In the genomic region with DNA sequence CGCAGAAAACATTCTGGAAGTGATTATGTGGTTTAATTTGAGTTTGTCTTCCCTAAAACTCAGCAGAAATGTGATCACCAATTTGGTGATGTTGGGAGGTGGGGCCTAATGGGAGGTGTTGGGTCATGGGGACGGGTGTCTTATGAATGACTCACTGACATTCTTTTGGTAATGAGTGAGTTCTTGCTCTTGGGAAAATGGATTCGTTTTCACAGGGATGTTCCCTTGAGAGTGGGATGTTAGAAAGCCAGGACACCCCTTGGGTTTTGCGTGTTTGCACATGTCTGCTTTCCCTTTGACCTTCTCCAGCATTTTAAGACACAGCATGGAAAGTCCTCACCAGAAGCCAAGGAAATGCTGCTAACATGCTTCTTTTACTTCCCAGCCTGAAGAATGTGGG, we compare ENCODE assay signal across 16 cellular contexts.
DNase-seq lines count a peak whose midpoint lies in the region; ATAC-seq and TF ChIP-seq lines count a peak whose summit lies in the region.
"Had no signal": no experiment of that assay in that cellular context is flagged by ENCODE, and none has a peak within 500 bp of the region (broad histone marks: within the 10 kb centered on the region; RNA-seq: fewer than 3 reads in every experiment).

No MANE protein-coding gene starts in this region.

- peak overlapping the region; percentile 62 for H3K27ac ChIP-seq in smooth muscle cell (ENCODE audit: low read depth)
- H3K27ac ChIP-seq: tibial nerve had no signal

- H3F3A ChIP-seq in smooth muscle cell (ENCODE audit: low read depth), result no peaks in the 10 kb centered on the region

- ATAC-seq in SK-N-SH treated with all-trans-retinoic acid at 6 μM for 48 hours, result peak; percentile 51
- ATAC-seq in activated T-helper 17 cell treated with anti-CD3 and anti-CD28 coated beads, Interleukin-2, amount 50 U/mL, for 72 hours (replicated peaks), result no peak

- no peaks in the 10 kb centered on the region for H3K27me3 ChIP-seq in smooth muscle cell (ENCODE audit: low read depth)
- H3K27me3 ChIP-seq: tibial nerve had no signal

- H3K4me2 ChIP-seq in smooth muscle cell, result peak overlapping the region; percentile 68

- H3K27me3 Mint-ChIP-seq in activated T-helper 17 cell treated with anti-CD3 and anti-CD28 coated beads, Interleukin-2, amount 50 U/mL, for 72 hours, result no peaks in the 10 kb centered on the region
- no peaks in the 10 kb centered on the region for H3K27me3 Mint-ChIP-seq in activated CD4-positive, alpha-beta T cell treated with anti-CD3 and anti-CD28 coated beads, Interleukin-2, amount 10 ng/mL, durations not matched to agents 24 days and 14 days
- H3K27me3 Mint-ChIP-seq: activated naive CD4-positive, alpha-beta T cell treated with anti-CD3 and anti-CD28 coated beads, Interleukin-2, amount 50 U/mL, for 24 hours had no signal

- H3K4me3 ChIP-seq in fibroblast of villous mesenchyme (ENCODE audit: low read depth, low read length) (no peak overlapping the region), smooth muscle cell (no peak overlapping the region)
- H3K4me3 ChIP-seq: tibial nerve had no signal

- no peaks in the 10 kb centered on the region for H4K20me1 ChIP-seq in smooth muscle cell (ENCODE audit: low read depth)

- H3K36me3 Mint-ChIP-seq in activated T-helper 17 cell treated with anti-CD3 and anti-CD28 coated beads, Interleukin-2, amount 50 U/mL, for 72 hours (ENCODE audit: low read depth), result no peaks in the 10 kb centered on the region
- H3K36me3 Mint-ChIP-seq in activated CD4-positive, alpha-beta T cell treated with anti-CD3 and anti-CD28 coated beads, Interleukin-2, amount 10 ng/mL, durations not matched to agents 24 days and 14 days (ENCODE audit: low read depth), result no peaks in the 10 kb centered on the region

- WGBS in smooth muscle cell (ENCODE audit: low lambda C conversion rate), result 38% methylated on average over 4 of the region's 4 CpGs

- H3K79me2 ChIP-seq in smooth muscle cell (ENCODE audit: low read depth), result no peaks in the 10 kb centered on the region

- peak; percentile 21 for DNase-seq in H4 (ENCODE audit: low spot score)
- peak; percentile 86 for DNase-seq in fibroblast of villous mesenchyme (ENCODE audit: low read depth)
- no peak for DNase-seq in smooth muscle cell (lab: John Stamatoyannopoulos, UW; ENCODE audit: unreplicated experiment)
- no peak for DNase-seq in activated CD4-positive, alpha-beta T cell treated with anti-CD3 and anti-CD28 coated beads, Interleukin-2, amount 10 ng/mL, durations not matched to agents 24 days and 14 days
- no peak for DNase-seq in nucleus accumbens (lab: John Stamatoyannopoulos, UW)
- no peak for DNase-seq in central memory CD4-positive, alpha-beta T cell
- DNase-seq: activated CD4-positive, alpha-beta T cell treated with anti-CD3 and anti-CD28 coated beads, Interleukin-2, amount 50 U/mL, for 1 hour; DMS79; effector CD8-positive, alpha-beta T cell; KBM-7; kidney; NCI-H510A treated with DMSO at 0.1 percent for 48 hours had no signal

- TF ChIP-seq CTCF in fibroblast of villous mesenchyme (IDR thresholded peaks at IDR 0.05; ENCODE audit: insufficient read depth, low read depth, low read length) (no peak), smooth muscle cell (IDR thresholded peaks at IDR 0.05; ENCODE audit: borderline replicate concordance, insufficient read depth, poor library complexity, severe bottlenecking) (no peak)

- no peaks in the 10 kb centered on the region for H3K4me1 Mint-ChIP-seq in activated T-helper 17 cell treated with anti-CD3 and anti-CD28 coated beads, Interleukin-2, amount 50 U/mL, for 72 hours
- H3K4me1 Mint-ChIP-seq in activated CD4-positive, alpha-beta T cell treated with anti-CD3 and anti-CD28 coated beads, Interleukin-2, amount 10 ng/mL, durations not matched to agents 24 days and 14 days, result no peaks in the 10 kb centered on the region
- H3K4me1 Mint-ChIP-seq: activated naive CD4-positive, alpha-beta T cell treated with anti-CD3 and anti-CD28 coated beads, Interleukin-2, amount 50 U/mL, for 24 hours had no signal

- no peak overlapping the region for H3K4me3 Mint-ChIP-seq in activated T-helper 17 cell treated with anti-CD3 and anti-CD28 coated beads, Interleukin-2, amount 50 U/mL, for 72 hours
- no peak overlapping the region for H3K4me3 Mint-ChIP-seq in activated CD4-positive, alpha-beta T cell treated with anti-CD3 and anti-CD28 coated beads, Interleukin-2, amount 10 ng/mL, durations not matched to agents 24 days and 14 days
- H3K4me3 Mint-ChIP-seq: activated naive CD4-positive, alpha-beta T cell treated with anti-CD3 and anti-CD28 coated beads, Interleukin-2, amount 50 U/mL, for 24 hours had no signal

- no peak overlapping the region for H3K9ac ChIP-seq in smooth muscle cell (ENCODE audit: low read depth)

- H3K9me3 ChIP-seq in smooth muscle cell (replicated peaks; ENCODE audit: low read depth), result no peaks in the 10 kb centered on the region
- H3K9me3 ChIP-seq: tibial nerve had no signal

- no peaks in the 10 kb centered on the region for H3K9me3 Mint-ChIP-seq in activated T-helper 17 cell treated with anti-CD3 and anti-CD28 coated beads, Interleukin-2, amount 50 U/mL, for 72 hours
- peaks cover 5% of the 10 kb centered on the region for H3K9me3 Mint-ChIP-seq in activated CD4-positive, alpha-beta T cell treated with anti-CD3 and anti-CD28 coated beads, Interleukin-2, amount 10 ng/mL, durations not matched to agents 24 days and 14 days
- H3K9me3 Mint-ChIP-seq: activated naive CD4-positive, alpha-beta T cell treated with anti-CD3 and anti-CD28 coated beads, Interleukin-2, amount 50 U/mL, for 24 hours had no signal

- peak overlapping the region; percentile 7 for H2AFZ ChIP-seq in smooth muscle cell (ENCODE audit: low read depth)

- H3K4me1 ChIP-seq in smooth muscle cell (ENCODE audit: low read depth), result peaks cover 4% of the 10 kb centered on the region
- H3K4me1 ChIP-seq: tibial nerve had no signal

- no peak overlapping the region for H3K27ac Mint-ChIP-seq in activated T-helper 17 cell treated with anti-CD3 and anti-CD28 coated beads, Interleukin-2, amount 50 U/mL, for 72 hours
- H3K27ac Mint-ChIP-seq in activated CD4-positive, alpha-beta T cell treated with anti-CD3 and anti-CD28 coated beads, Interleukin-2, amount 10 ng/mL, durations not matched to agents 24 days and 14 days, result no peak overlapping the region
- H3K27ac Mint-ChIP-seq: activated naive CD4-positive, alpha-beta T cell treated with anti-CD3 and anti-CD28 coated beads, Interleukin-2, amount 50 U/mL, for 24 hours had no signal

- no peaks in the 10 kb centered on the region for H3K36me3 ChIP-seq in smooth muscle cell (ENCODE audit: low read depth)
- H3K36me3 ChIP-seq: tibial nerve had no signal

- intact Hi-C loops in activated CD4-positive, alpha-beta T cell treated with anti-CD3 and anti-CD28 coated beads, Interleukin-2, amount 10 ng/mL, durations not matched to agents 24 days and 14 days (cut with micrococcal nuclease), result no loop called here

TF ChIP-seq in SK-N-SH treated with all-trans-retinoic acid at 6 μM for 48 hours, 23 proteins besides CTCF, POLR2A, EP300 and RAD21:
- no peak for TF ChIP-seq ARNTL (CRISPR knock-in tag; IDR thresholded peaks at IDR 0.05; ENCODE audit: borderline replicate concordance, low read depth)
- TF ChIP-seq GLIS3 (CRISPR knock-in tag; IDR thresholded peaks at IDR 0.05), result no peak
- TF ChIP-seq, protein P1, sequence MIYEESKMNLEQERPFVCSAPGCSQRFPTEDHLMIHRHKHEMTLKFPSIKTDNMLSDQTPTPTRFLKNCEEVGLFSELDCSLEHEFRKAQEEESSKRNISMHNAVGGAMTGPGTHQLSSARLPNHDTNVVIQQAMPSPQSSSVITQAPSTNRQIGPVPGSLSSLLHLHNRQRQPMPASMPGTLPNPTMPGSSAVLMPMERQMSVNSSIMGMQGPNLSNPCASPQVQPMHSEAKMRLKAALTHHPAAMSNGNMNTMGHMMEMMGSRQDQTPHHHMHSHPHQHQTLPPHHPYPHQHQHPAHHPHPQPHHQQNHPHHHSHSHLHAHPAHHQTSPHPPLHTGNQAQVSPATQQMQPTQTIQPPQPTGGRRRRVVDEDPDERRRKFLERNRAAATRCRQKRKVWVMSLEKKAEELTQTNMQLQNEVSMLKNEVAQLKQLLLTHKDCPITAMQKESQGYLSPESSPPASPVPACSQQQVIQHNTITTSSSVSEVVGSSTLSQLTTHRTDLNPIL (CRISPR knock-in tag; IDR thresholded peaks at IDR 0.05; ENCODE audit: low read depth), result no peak

Comparison
In these comparisons a context has a peak if more than half of its experiments do, and no peak if none do; other contexts are left out.
1. DNase-seq: peak in H4 (single experiment) and fibroblast of villous mesenchyme (single experiment); none in smooth muscle cell (single experiment), activated CD4-positive, alpha-beta T cell treated with anti-CD3 and anti-CD28 coated beads, Interleukin-2, amount 10 ng/mL, durations not matched to agents 24 days and 14 days (single experiment), nucleus accumbens (0 of 56) and central memory CD4-positive, alpha-beta T cell (single experiment).